In genomic region chr11:119340335-119341221, GRCh38 we compare ENCODE assay signal across 8 cellular contexts. TPM values are rescaled to one million over a fixed set of nuclear protein-coding genes. Genes with fewer than 3 reads are reported as not detected.
DNase-seq lines count a peak whose midpoint lies in the region; ATAC-seq and TF ChIP-seq lines count a peak whose summit lies in the region.

TSS of gene C1QTNF5 (minus strand) at chr11:119340883. CDS start at chr11:119340397, 486 bp downstream.

- peak within 1 kb of the TSS; percentile 81 for H2BK120ac ChIP-seq in IMR-90 (ENCODE audit: low read depth, low read length)

- peak within 1 kb of the TSS; percentile 27 for H2BK20ac ChIP-seq in IMR-90 (ENCODE audit: low read depth, low read length)

- H3K4me2 ChIP-seq in IMR-90 (ENCODE audit: low read depth, low read length): peak within 1 kb of the TSS; percentile 56

- 13% methylated on average over 10 of the region's 53 CpGs; no CpG with 5 or more reads in 1 of the 2 experiments for WGBS in IMR-90 (ENCODE audit: extremely low coverage in 2 of 2, insufficient read length in 1 of 2), 2 experiments
- WGBS in liver: 12% methylated on average over 53 of the region's 53 CpGs

- peaks cover 5% of the 10 kb centered on the region; the same call in 1 of the 2 replicates for H4K20me1 ChIP-seq in IMR-90 (ENCODE audit: insufficient read depth, low read length)

- H3K56ac ChIP-seq in IMR-90 (ENCODE audit: extremely low read depth, insufficient read depth, low read length): peak within 1 kb of the TSS; percentile 47

- peak within 1 kb of the TSS; percentile 91 for H2AK5ac ChIP-seq in IMR-90 (ENCODE audit: low read depth, low read length)

- H3K4me3 ChIP-seq in IMR-90 (ENCODE audit: insufficient read depth, low read depth, low read length): peak within 1 kb of the TSS; percentile 49
- H3K4me3 ChIP-seq in duodenal mucosa (ENCODE audit: low read depth in 1 of 2, low read length in 2 of 2): peak within 1 kb of the TSS; percentile 46 to 64
- peak within 1 kb of the TSS in 1 of 3 donors; percentile 46 for H3K4me3 ChIP-seq in liver (ENCODE audit: low read depth in 1 of 3, low read length in 3 of 3)

- H4K5ac ChIP-seq in IMR-90 (ENCODE audit: low read depth, low read length): peak within 1 kb of the TSS; percentile 24; the same call in 1 of the 2 replicates

- ATAC-seq in IMR-90 (ENCODE audit: low read depth) (peak; percentile 10), foreskin keratinocyte (no peak)

- in situ Hi-C loops in IMR-90 (cut with MboI; ENCODE audit: low sequenced_read_pairs): no loop called here

- dilution Hi-C loops in IMR-90 (cut with HindIII; ENCODE audit: low sequenced_read_pairs, unreplicated experiment): no loop called here

- H3K4ac ChIP-seq in IMR-90 (ENCODE audit: low read depth, low read length): peak within 1 kb of the TSS; percentile 85

- no peaks in the 10 kb centered on the region for H3K9me3 ChIP-seq in IMR-90 (ENCODE audit: control insufficient read depth, insufficient read depth, low read length)
- H3K9me3 ChIP-seq in duodenal mucosa (ENCODE audit: control insufficient read depth in 1 of 2, low read length in 2 of 2): no peaks in the 10 kb centered on the region
- no peaks in the 10 kb centered on the region for H3K9me3 ChIP-seq in liver (ENCODE audit: control insufficient read depth in 4 of 4, low read length in 3 of 4)

- intact Hi-C loops in IMR-90 (cut with micrococcal nuclease): no loop called here

- H3K27me3 ChIP-seq in IMR-90 (ENCODE audit: control insufficient read depth, insufficient read depth, low read length) (peaks cover 7% of the 10 kb centered on the region; the same call in 1 of the 2 replicates), duodenal mucosa (ENCODE audit: control insufficient read depth in 1 of 2, insufficient read depth in 2 of 2, low read length in 2 of 2) (peaks cover 0 to 9% of the 10 kb centered on the region in 2 donors), liver (ENCODE audit: control insufficient read depth in 4 of 4, insufficient read depth in 4 of 4, low read length in 3 of 4) (peaks cover 0 to 2% (median 0%) of the 10 kb centered on the region in 4 donors), foreskin keratinocyte (peaks cover 57% of the 10 kb centered on the region)

- 0 out of 2 replicates have a peak, but pooled peaks cover 2% of the 10 kb centered on the region for H3K9me1 ChIP-seq in IMR-90 (ENCODE audit: insufficient read depth, low read length)

- H2BK5ac ChIP-seq in IMR-90 (ENCODE audit: low read depth, low read length, poor library complexity, severe bottlenecking): peak within 1 kb of the TSS; percentile 44

- peak within 1 kb of the TSS; percentile 74 for H3K14ac ChIP-seq in IMR-90 (replicated peaks; ENCODE audit: low read depth, low read length)

- DNase-seq in IMR-90: peak; percentile 57
- DNase-seq in foreskin keratinocyte: no peak
- DNase-seq in activated CD4-positive, alpha-beta T cell treated with anti-CD3 and anti-CD28 coated beads, Interleukin-2, amount 50 U/mL, for 4 hours: no peak
- DNase-seq in T1000 (lab: John Stamatoyannopoulos, UW): no peak
- no peak for DNase-seq in activated T-cell treated with anti-CD3 and anti-CD28 coated beads for 4 hours

- H2BK15ac ChIP-seq in IMR-90 (ENCODE audit: low read depth, low read length): peak within 1 kb of the TSS; percentile 60; the same call in 1 of the 3 replicates

- peak within 1 kb of the TSS; percentile 74 for H3K27ac ChIP-seq in IMR-90 (ENCODE audit: insufficient read depth, low read length)
- peak within 1 kb of the TSS; percentile 76 for H3K27ac ChIP-seq in duodenal mucosa (ENCODE audit: low read depth, low read length)
- peak within 1 kb of the TSS; percentile 60 to 78 for H3K27ac ChIP-seq in liver (ENCODE audit: low read depth in 1 of 2, low read length in 2 of 2)
- H3K27ac ChIP-seq in foreskin keratinocyte: no peak within 1 kb of the TSS

- no peak for TF ChIP-seq POLR2A in IMR-90 (IDR thresholded peaks at IDR 0.05; ENCODE audit: low read depth, low read length)

- no peak for TF ChIP-seq RAD21 in IMR-90 (IDR thresholded peaks at IDR 0.05; ENCODE audit: low read length)
- no peak for TF ChIP-seq RAD21 in liver (IDR thresholded peaks at IDR 0.05)

- POLR2A ChIA-PET in IMR-90 (lab: Charles Lee; ENCODE audit: unreplicated experiment): no interaction called here

- H3K4me1 ChIP-seq in IMR-90 (ENCODE audit: control insufficient read depth, insufficient read depth, low read length) (peaks cover 19% of the 10 kb centered on the region), duodenal mucosa (ENCODE audit: control insufficient read depth in 1 of 2, insufficient read depth in 2 of 2, low read length in 2 of 2) (peaks cover 31 to 41% of the 10 kb centered on the region in 2 donors), liver (ENCODE audit: control insufficient read depth in 4 of 4, insufficient read depth in 4 of 4, low read length in 3 of 4) (peaks cover 7 to 33% (median 16%) of the 10 kb centered on the region in 4 donors), foreskin keratinocyte (no peaks in the 10 kb centered on the region)

- peak within 1 kb of the TSS; percentile 1; the same call in 1 of the 2 replicates for H3K18ac ChIP-seq in IMR-90 (ENCODE audit: low read depth, low read length)

- peak within 1 kb of the TSS; percentile 95 for H4K91ac ChIP-seq in IMR-90 (ENCODE audit: insufficient read depth, low read depth, low read length)

- H3K79me1 ChIP-seq in IMR-90 (ENCODE audit: low read depth in 1 of 2, low read length in 2 of 2): peaks cover 11 to 31% of the 10 kb centered on the region in 2 experiments; a peak in 3 of 4 replicates

- CTCF ChIA-PET in IMR-90 (lab: Yijun Ruan, JAX): interaction anchor here (0.6 to 2.4 kb wide), 15 partner anchors 15 to 135 kb away, joined by 3 to 16 read pairs (median 3); partner anchors contain the start of gene USP2

- TF ChIP-seq CTCF in IMR-90 (conservative IDR thresholded peaks at IDR 0.05; ENCODE audit: low read depth, low read length) (0 out of 2 replicates have a peak, but pooled peaks have one; percentile 1), liver (IDR thresholded peaks at IDR 0.05; ENCODE audit: low read depth, low read length, missing input control) (no peak), subcutaneous adipose tissue (IDR thresholded peaks at IDR 0.05; ENCODE audit: low read depth) (no peak), foreskin keratinocyte (conservative IDR thresholded peaks at IDR 0.05) (no peak)

- H2AFZ ChIP-seq in IMR-90 (replicated peaks; ENCODE audit: low read length, poor library complexity): peak within 1 kb of the TSS; percentile 92

- peak within 1 kb of the TSS; percentile 57 for H3K23ac ChIP-seq in IMR-90 (ENCODE audit: low read depth, low read length)

- H3K36me3 ChIP-seq in IMR-90 (ENCODE audit: control insufficient read depth, insufficient read depth, low read length) (peaks cover 2% of the 10 kb centered on the region; the same call in 1 of the 2 replicates), duodenal mucosa (ENCODE audit: control insufficient read depth in 1 of 2, insufficient read depth in 2 of 2, low read length in 2 of 2) (peaks cover 0 to 4% of the 10 kb centered on the region in 2 donors), liver (ENCODE audit: control insufficient read depth in 4 of 4, insufficient read depth in 3 of 4, low read depth in 1 of 4, low read length in 3 of 4) (no peaks in the 10 kb centered on the region)

- peak within 1 kb of the TSS; percentile 17 to 78; a peak in 3 of 4 replicates for H4K8ac ChIP-seq in IMR-90 (ENCODE audit: low read depth in 2 of 2, low read length in 2 of 2)

- peak within 1 kb of the TSS; percentile 84 for H2AK9ac ChIP-seq in IMR-90 (replicated peaks; ENCODE audit: low read depth, low read length, poor library complexity)

- BruUV-seq in IMR-90 (replicated peaks; lab: Mats Ljungman, UMichigan): no TSS peak

- H3K9ac ChIP-seq in IMR-90 (ENCODE audit: low read depth, low read length) (peak within 1 kb of the TSS; percentile 54), duodenal mucosa (ENCODE audit: low read depth in 1 of 2, low read length in 2 of 2) (peak within 1 kb of the TSS; percentile 40 to 57), liver (ENCODE audit: low read depth in 1 of 2, low read length in 2 of 2) (no peak within 1 kb of the TSS)

TF ChIP-seq in IMR-90, 13 proteins besides CTCF, POLR2A, EP300 and RAD21:
- TF ChIP-seq CEBPB (IDR thresholded peaks at IDR 0.05; ENCODE audit: low read depth, low read length): no peak
- TF ChIP-seq USF2 (IDR thresholded peaks at IDR 0.05; ENCODE audit: low read depth, low read length): no peak
- no peak for TF ChIP-seq CHD1 (IDR thresholded peaks at IDR 0.05; ENCODE audit: low read depth, low read length)
- TF ChIP-seq MAZ (IDR thresholded peaks at IDR 0.05; ENCODE audit: borderline replicate concordance, low read depth, low read length): 0 out of 2 replicates have a peak, but pooled peaks have one; percentile 3

TF ChIP-seq in liver, 16 proteins besides CTCF, POLR2A, EP300 and RAD21:
- TF ChIP-seq HNF4A (conservative IDR thresholded peaks at IDR 0.05): no peak
- no peak for TF ChIP-seq RXRA (IDR thresholded peaks at IDR 0.05)
- no peak for TF ChIP-seq ZBTB33 (IDR thresholded peaks at IDR 0.05)
- no peak for TF ChIP-seq FOXA2 (IDR thresholded peaks at IDR 0.05)
- TF ChIP-seq SP1 (IDR thresholded peaks at IDR 0.05): peak; percentile 34
- TF ChIP-seq MAX (IDR thresholded peaks at IDR 0.05): no peak

RNA-seq across cellular contexts. Expression of gene C1QTNF5, which starts in this region (rescaled TPM):
- total RNA-seq in IMR-90 (2012; rRNA removed): 1.9 and 2.0 TPM in 2 replicates
- polyA plus RNA-seq in IMR-90 (2012; rRNA removed): 5.4 and 5.8 TPM in 2 replicates
- polyA plus RNA-seq in IMR-90 (2012; cell fraction: cytosol; rRNA removed): 5.1 and 9.5 TPM in 2 replicates
- polyA plus RNA-seq in IMR-90 (2012; cell fraction: nucleus; rRNA removed; ENCODE audit: low replicate concordance): 5.6 and 7.4 TPM in 2 replicates
- 1 to 10 TPM; 2.2 to 4.4 TPM for total RNA-seq in liver
- polyA plus RNA-seq in liver: 1 to 10 TPM; 1.9 to 6.4 TPM
- 10 to 100 TPM; 10.6 to 41.2 (median 29.8) TPM for total RNA-seq in subcutaneous adipose tissue
- total RNA-seq in foreskin keratinocyte: not detected in 2 replicates
- polyA plus RNA-seq in foreskin keratinocyte: 0.03 and 0.07 TPM in 2 replicates

Comparison
In these comparisons a context has a peak if more than half of its experiments do, and no peak if none do; other contexts are left out.
1. H3K9ac ChIP-seq: peak in IMR-90 (single experiment) and duodenal mucosa (2 of 2); none in liver (0 of 2).